ENCODE assay signal across 36 cellular contexts in genomic region chr6:17303444-17303843, GRCh38. TPM values are rescaled to one million over a fixed set of nuclear protein-coding genes. Genes with fewer than 3 reads are reported as not detected.
"Had no signal": no experiment of that assay in that cellular context is flagged by ENCODE, and none has a peak within 500 bp of the region (broad histone marks: within the 10 kb centered on the region; RNA-seq: fewer than 3 reads in every experiment).

No MANE protein-coding gene starts in this region.

- H3K27ac ChIP-seq: adrenal gland, body of pancreas, brain microvascular endothelial cell, breast epithelium, VCaP had no signal

- H3K27me3 ChIP-seq: adrenal gland, body of pancreas, brain microvascular endothelial cell, breast epithelium had no signal

- FAIRE-seq: astrocyte, TTC549 had no signal

- ATAC-seq: activated CD8-positive, alpha-beta T cell treated with anti-CD3 and anti-CD28 coated beads for 36 hours; activated naive CD4-positive, alpha-beta T cell treated with anti-CD3 and anti-CD28 coated beads, Interleukin-2, amount 50 U/mL, for 72 hours; activated T-cell treated with anti-CD3 and anti-CD28 coated beads, Interleukin-2, amount 50 U/mL, for 4 hours; activated T-cell treated with anti-CD3 and anti-CD28 coated beads, Interleukin-2, amount 50 U/mL, for 72 hours; activated T-helper 17 cell treated with anti-CD3 and anti-CD28 coated beads, Interleukin-2, amount 50 U/mL, for 72 hours; body of pancreas had no signal

- H3K4me3 ChIP-seq: adrenal gland, body of pancreas, breast epithelium had no signal

- H3K36me3 ChIP-seq: adrenal gland, brain microvascular endothelial cell, breast epithelium had no signal

- DNase-seq: activated B cell treated with CpG ODN at 0.5 μM for 24 hours; activated CD4-positive, alpha-beta memory T cell treated with anti-CD3 and anti-CD28 coated beads for 36 hours; activated CD4-positive, alpha-beta T cell treated with anti-CD3 and anti-CD28 coated beads for 4 hours; activated CD4-positive, alpha-beta T cell treated with anti-CD3 and anti-CD28 coated beads, Interleukin-2, amount 10 ng/mL, durations not matched to agents 24 days and 14 days; activated CD4-positive, alpha-beta T cell treated with anti-CD3 and anti-CD28 coated beads, Interleukin-2, amount 50 U/mL, for 1 hour; activated CD4-positive, alpha-beta T cell treated with anti-CD3 and anti-CD28 coated beads, Interleukin-2, amount 50 U/mL, for 4 hours; activated CD4-positive, CD25-positive, alpha-beta regulatory T cell treated with anti-CD3 and anti-CD28 coated beads, Interleukin-2, amount 50 U/mL, for 72 hours; activated CD8-positive, alpha-beta memory T cell treated with anti-CD3 and anti-CD28 coated beads, Interleukin-2, amount 50 U/mL, for 4 hours; activated CD8-positive, alpha-beta T cell treated with anti-CD3 and anti-CD28 coated beads for 36 hours; activated effector memory CD4-positive, alpha-beta T cell treated with anti-CD3 and anti-CD28 coated beads, Interleukin-2, amount 50 U/mL, for 16 hours; activated gamma-delta T cell treated with Interleukin-2 at 50 U/mL for 16 hours; activated naive CD4-positive, alpha-beta T cell; activated naive CD4-positive, alpha-beta T cell treated with anti-CD3 and anti-CD28 coated beads for 36 hours; activated naive CD4-positive, alpha-beta T cell treated with anti-CD3 and anti-CD28 coated beads, Interleukin-2, amount 50 U/mL, for 16 hours; activated naive CD8-positive, alpha-beta T cell treated with anti-CD3 and anti-CD28 coated beads for 36 hours; activated T-cell treated with anti-CD3 and anti-CD28 coated beads for 4 hours; activated T-cell treated with anti-CD3 and anti-CD28 coated beads, Interleukin-2, amount 50 U/mL, for 1 hour; activated T-cell treated with anti-CD3 and anti-CD28 coated beads, Interleukin-2, amount 50 U/mL, for 4 hours; activated T-cell treated with anti-CD3 and anti-CD28 coated beads, Interleukin-2, amount 50 U/mL, for 72 hours; adrenal gland; amniotic stem cell; aorta; body of pancreas; brain microvascular endothelial cell; central memory CD4-positive, alpha-beta T cell; T-helper 1 cell; T-helper 2 cell; T-helper 9 cell had no signal

- H3K4me1 ChIP-seq: adrenal gland, body of pancreas, breast epithelium had no signal

- H3K9me3 ChIP-seq: adrenal gland, body of pancreas, breast epithelium had no signal

RNA-seq across cellular contexts. Expression of gene RBM24, which starts 22.3 kb away (rescaled TPM):
- total RNA-seq: activated B cell treated with CpG ODN at 0.5 μM for 24 hours; activated CD4-positive, alpha-beta memory T cell treated with anti-CD3 and anti-CD28 coated beads for 36 hours; activated CD4-positive, alpha-beta T cell treated with anti-CD3 and anti-CD28 coated beads, Interleukin-2, amount 10 ng/mL, durations not matched to agents 24 days and 14 days; activated CD8-positive, alpha-beta memory T cell treated with anti-CD3 and anti-CD28 coated beads for 36 hours; activated CD8-positive, alpha-beta T cell treated with anti-CD3 and anti-CD28 coated beads for 36 hours; activated naive CD4-positive, alpha-beta T cell treated with anti-CD3 and anti-CD28 coated beads for 36 hours; activated naive CD4-positive, alpha-beta T cell treated with anti-CD3 and anti-CD28 coated beads, Interleukin-2, amount 50 U/mL, for 72 hours; activated naive CD8-positive, alpha-beta T cell treated with anti-CD3 and anti-CD28 coated beads for 36 hours; activated T-cell treated with anti-CD3 and anti-CD28 coated beads, Interleukin-2, amount 50 U/mL, for 4 hours; activated T-cell treated with anti-CD3 and anti-CD28 coated beads, Interleukin-2, amount 50 U/mL, for 72 hours; activated T-helper 1 cell treated with anti-CD3 and anti-CD28 coated beads, Interleukin-12 subunit alpha, Interleukin-12 subunit beta, Interleukin-2, Interleukin-4 antibody, amounts not matched to agents 30 ng/mL and 10 ng/mL and 1 ng/mL, durations not matched to agents 14 hours and 24 hours and 36 hours; activated T-helper 17 cell treated with anti-CD3 and anti-CD28 coated beads, Interleukin-2, amount 50 U/mL, for 72 hours had no signal
